8 cellular contexts compared by ENCODE assay signal in genomic region chr9:33000682-33001055, GRCh38. TPM values are rescaled to one million over a fixed set of nuclear protein-coding genes. Genes with fewer than 3 reads are reported as not detected.
DNase-seq lines count a peak whose midpoint lies in the region; ATAC-seq and TF ChIP-seq lines count a peak whose summit lies in the region.
"Not testable (repeated sequence)": the region's sequence is repeated elsewhere in the genome, so short reads cannot be mapped to it uniquely, and the experiment has no call there.

No MANE protein-coding gene starts in this region.

- not testable (repeated sequence) for H2BK15ac ChIP-seq in IMR-90 (ENCODE audit: low read depth, low read length)

- H3K9me1 ChIP-seq in IMR-90 (ENCODE audit: insufficient read depth, low read length), result not testable (repeated sequence)

- peaks cover 34% of the 10 kb centered on the region for H3K4me1 Mint-ChIP-seq in activated naive CD8-positive, alpha-beta T cell treated with anti-CD3 and anti-CD28 coated beads for 36 hours

- peak; percentile 5 for ATAC-seq in IMR-90 (ENCODE audit: low read depth)
- ATAC-seq in left lobe of liver, result peak; percentile 10

- peak overlapping the region; percentile 94 for H3K4me3 Mint-ChIP-seq in activated naive CD8-positive, alpha-beta T cell treated with anti-CD3 and anti-CD28 coated beads for 36 hours

- H4K20me1 ChIP-seq in IMR-90 (ENCODE audit: insufficient read depth, low read length); SK-N-SH (ENCODE audit: insufficient read depth): not testable (repeated sequence)

- not testable (repeated sequence) for H2AK5ac ChIP-seq in IMR-90 (ENCODE audit: low read depth, low read length)

- H3K4ac ChIP-seq in IMR-90 (ENCODE audit: low read depth, low read length), result not testable (repeated sequence)

- H4K5ac ChIP-seq in IMR-90 (ENCODE audit: low read depth, low read length), result not testable (repeated sequence)

- TF ChIP-seq POLR2A in IMR-90 (IDR thresholded peaks at IDR 0.05; ENCODE audit: low read depth, low read length); erythroblast (IDR thresholded peaks at IDR 0.05; ENCODE audit: low read length); prostate gland (IDR thresholded peaks at IDR 0.05): not testable (repeated sequence)

- not testable (repeated sequence) for TF ChIP-seq RAD21 in IMR-90 (IDR thresholded peaks at IDR 0.05; ENCODE audit: low read length); SK-N-SH (IDR thresholded peaks at IDR 0.05; ENCODE audit: low read length)

- H3K27ac ChIP-seq in IMR-90 (ENCODE audit: insufficient read depth, low read length) (peak overlapping the region; percentile 66), SK-N-SH (ENCODE audit: low read depth in 2 of 2, low read length in 1 of 2) (peak overlapping the region in 1 of 2 experiments; percentile 92; a peak in 3 of 4 replicates), prostate gland (peak overlapping the region; percentile 82 to 90), tibial artery (peak overlapping the region; percentile 89 to 90)

- not testable (repeated sequence) for H2BK20ac ChIP-seq in IMR-90 (ENCODE audit: low read depth, low read length)

- not testable (repeated sequence) for H2BK120ac ChIP-seq in IMR-90 (ENCODE audit: low read depth, low read length)

- DNase-seq in DMS79 treated with DMSO at 0.1 percent for 48 hours (lab: John Stamatoyannopoulos, UW), result peak; percentile 17
- not testable (repeated sequence) for DNase-seq in IMR-90; SK-N-SH; left lobe of liver (ENCODE audit: low spot score); prostate gland (ENCODE audit: low spot score); tibial artery
- peak; percentile 35 for DNase-seq in activated naive CD8-positive, alpha-beta T cell treated with anti-CD3 and anti-CD28 coated beads for 36 hours
- DNase-seq in erythroblast (lab: John Stamatoyannopoulos, UW), result peak; percentile 54 to 62

- H3K4me3 ChIP-seq in IMR-90 (ENCODE audit: insufficient read depth, low read depth, low read length) (peak overlapping the region; percentile 66), SK-N-SH (ENCODE audit: low read depth in 2 of 2, low read length in 1 of 2) (peak overlapping the region; percentile 89 to 95), prostate gland (peak overlapping the region; percentile 71), tibial artery (peak overlapping the region; percentile 74 to 95)

- TF ChIP-seq EP300 in SK-N-SH (IDR thresholded peaks at IDR 0.05; ENCODE audit: borderline replicate concordance in 1 of 2, low read depth in 1 of 2, low read length in 1 of 2), result not testable (repeated sequence)

- H2AFZ ChIP-seq in IMR-90 (replicated peaks; ENCODE audit: low read length, poor library complexity) (peak overlapping the region; percentile 92), SK-N-SH (ENCODE audit: low read depth) (peak overlapping the region; percentile 89; the same call in 1 of the 2 replicates)

- H3K9me2 ChIP-seq in SK-N-SH, result not testable (repeated sequence)

- not testable (repeated sequence) for H3K18ac ChIP-seq in IMR-90 (ENCODE audit: low read depth, low read length)

- H3K14ac ChIP-seq in IMR-90 (replicated peaks; ENCODE audit: low read depth, low read length), result not testable (repeated sequence)

- not testable (repeated sequence) for H2AK9ac ChIP-seq in IMR-90 (replicated peaks; ENCODE audit: low read depth, low read length, poor library complexity)

- H3K79me2 ChIP-seq in SK-N-SH (ENCODE audit: insufficient read depth), result peaks cover 54% of the 10 kb centered on the region

- intact Hi-C loops in IMR-90 (cut with micrococcal nuclease); prostate gland (cut with DNase I); tibial artery (cut with DNase I; ENCODE audit: low total_unique reads): not testable (repeated sequence)

- H3F3A ChIP-seq in SK-N-SH (replicated peaks; ENCODE audit: insufficient read depth), result not testable (repeated sequence)

- in situ Hi-C loops in IMR-90 (cut with MboI; ENCODE audit: low sequenced_read_pairs), result not testable (repeated sequence)

- not testable (repeated sequence) for H3K27me3 ChIP-seq in IMR-90 (ENCODE audit: control insufficient read depth, insufficient read depth, low read length); SK-N-SH (ENCODE audit: insufficient read depth); prostate gland (replicated peaks; ENCODE audit: insufficient read depth); tibial artery

- dilution Hi-C loops in IMR-90 (cut with HindIII; ENCODE audit: low sequenced_read_pairs, unreplicated experiment), result not testable (repeated sequence)

- H3K4me2 ChIP-seq in IMR-90 (ENCODE audit: low read depth, low read length), result peak overlapping the region; percentile 62
- H3K4me2 ChIP-seq in SK-N-SH, result peak overlapping the region; percentile 84

- not testable (repeated sequence) for TF ChIP-seq CTCF in IMR-90 (conservative IDR thresholded peaks at IDR 0.05; ENCODE audit: low read depth, low read length); SK-N-SH (IDR thresholded peaks at IDR 0.05); prostate gland (IDR thresholded peaks at IDR 0.05); tibial artery (IDR thresholded peaks at IDR 0.05)

- POLR2A ChIA-PET in IMR-90 (lab: Charles Lee; ENCODE audit: unreplicated experiment) (interaction anchor here (0.6 kb wide), 1 partner anchor 441 kb away, joined by 5 read pairs; no protein-coding TSS in a partner anchor), SK-N-SH (lab: Yijun Ruan, JAX) (interaction anchor here (1.9 kb wide), 1 partner anchor 25 kb away, joined by 17 read pairs; the partner anchor contains the start of gene DNAJA1)

- not testable (repeated sequence) for BruUV-seq in IMR-90 (replicated peaks; lab: Mats Ljungman, UMichigan)

- CTCF ChIA-PET in IMR-90 (lab: Yijun Ruan, JAX), result not testable (repeated sequence)
- CTCF ChIA-PET in SK-N-SH (lab: Yijun Ruan, JAX), result interaction anchor here (0.6 to 1.0 kb wide), 2 partner anchors 20 to 1779 kb away, joined by 3 to 4 read pairs; no protein-coding TSS in a partner anchor

- H3K36me3 Mint-ChIP-seq in activated naive CD8-positive, alpha-beta T cell treated with anti-CD3 and anti-CD28 coated beads for 36 hours, result peaks cover 30% of the 10 kb centered on the region

- H3K4me1 ChIP-seq in IMR-90 (ENCODE audit: control insufficient read depth, insufficient read depth, low read length); prostate gland (replicated peaks): not testable (repeated sequence)
- H3K4me1 ChIP-seq in SK-N-SH (ENCODE audit: control insufficient read depth in 1 of 2, insufficient read depth in 2 of 2, low read depth in 1 of 2, low read length in 1 of 2) (peaks cover 0 to 11% of the 10 kb centered on the region in 2 experiments; a peak in 2 of 4 replicates), tibial artery (peaks cover 0 to 13% (median 6%) of the 10 kb centered on the region in 4 donors)

- no CpG with 5 or more reads among the region's 12 CpGs for WGBS in IMR-90 (ENCODE audit: extremely low coverage in 2 of 2, insufficient read length in 1 of 2), 2 experiments
- WGBS in SK-N-SH (ENCODE audit: low lambda C conversion rate), result under 1% methylated on average over 12 of the region's 12 CpGs
- 6% methylated on average over 12 of the region's 12 CpGs for WGBS in prostate gland

- not testable (repeated sequence) for H3K27me3 Mint-ChIP-seq in activated naive CD8-positive, alpha-beta T cell treated with anti-CD3 and anti-CD28 coated beads for 36 hours

- peak overlapping the region; percentile 92 for H3K27ac Mint-ChIP-seq in activated naive CD8-positive, alpha-beta T cell treated with anti-CD3 and anti-CD28 coated beads for 36 hours

- not testable (repeated sequence) for H3K9me3 ChIP-seq in IMR-90 (ENCODE audit: control insufficient read depth, insufficient read depth, low read length); SK-N-SH; prostate gland; tibial artery

- peak overlapping the region; percentile 75 for H3K9ac ChIP-seq in IMR-90 (ENCODE audit: low read depth, low read length)
- H3K9ac ChIP-seq in SK-N-SH, result peak overlapping the region; percentile 92

- not testable (repeated sequence) for H3K56ac ChIP-seq in IMR-90 (ENCODE audit: extremely low read depth, insufficient read depth, low read length)

- H3K9me3 Mint-ChIP-seq in activated naive CD8-positive, alpha-beta T cell treated with anti-CD3 and anti-CD28 coated beads for 36 hours, result not testable (repeated sequence)

- H3K36me3 ChIP-seq in IMR-90 (ENCODE audit: control insufficient read depth, insufficient read depth, low read length); prostate gland: not testable (repeated sequence)
- H3K36me3 ChIP-seq in SK-N-SH (replicated peaks in 1 of 2; ENCODE audit: control insufficient read depth in 1 of 2, insufficient read depth in 2 of 2, low read length in 1 of 2) (peaks cover 5 to 12% of the 10 kb centered on the region in 2 experiments), tibial artery (peaks cover 9 to 16% (median 14%) of the 10 kb centered on the region in 3 donors)

- H3K23ac ChIP-seq in IMR-90 (ENCODE audit: low read depth, low read length), result 0 out of 2 replicates have a peak overlapping the region, but pooled peaks have one; percentile 82

- not testable (repeated sequence) for H4K91ac ChIP-seq in IMR-90 (ENCODE audit: insufficient read depth, low read depth, low read length)

- not testable (repeated sequence) for H2BK5ac ChIP-seq in IMR-90 (ENCODE audit: low read depth, low read length, poor library complexity, severe bottlenecking)

- peaks cover 18 to 48% of the 10 kb centered on the region in 2 experiments for H3K79me1 ChIP-seq in IMR-90 (ENCODE audit: low read depth in 1 of 2, low read length in 2 of 2)

- H4K8ac ChIP-seq in IMR-90 (ENCODE audit: low read depth in 2 of 2, low read length in 2 of 2), result peak overlapping the region in 1 of 2 experiments; percentile 96; a peak in 1 of 4 replicates

RNA-seq across cellular contexts. Expression of gene APTX, which starts 0.8 kb away (rescaled TPM):
- total RNA-seq in IMR-90 (2012; rRNA removed), result 34.2 and 45.3 TPM in 2 replicates
- 28.0 and 32.6 TPM in 2 replicates for polyA plus RNA-seq in IMR-90 (2012; rRNA removed)
- polyA plus RNA-seq in IMR-90 (2012; cell fraction: cytosol; rRNA removed), result 7.8 and 18.7 TPM in 2 replicates
- 9.2 and 59.9 TPM in 2 replicates for polyA plus RNA-seq in IMR-90 (2012; cell fraction: nucleus; rRNA removed; ENCODE audit: low replicate concordance)
- 30.7 and 36.5 TPM in 2 replicates for polyA plus RNA-seq in SK-N-SH (2012; rRNA removed)
- polyA plus RNA-seq in SK-N-SH (2012; cell fraction: cytosol; rRNA removed), result 41.3 and 45.7 TPM in 2 replicates
- polyA plus RNA-seq in SK-N-SH (2012; cell fraction: nucleus; rRNA removed), result 25.2 and 43.6 TPM in 2 replicates
- total RNA-seq in activated naive CD8-positive, alpha-beta T cell treated with anti-CD3 and anti-CD28 coated beads for 36 hours, result 10 to 100 TPM; 55.4 to 59.1 TPM
- total RNA-seq in left lobe of liver, result 13.1 TPM
- 10 to 100 TPM; 23.2 to 34.8 TPM for total RNA-seq in prostate gland

RNA-seq across cellular contexts. Expression of gene DNAJA1, which starts 24.4 kb away (rescaled TPM):
- total RNA-seq in IMR-90 (2012; rRNA removed) (59.5 and 109 TPM in 2 replicates), left lobe of liver (56.8 TPM), prostate gland (100 to 1,000 TPM in 1 of 2 donors, 10 to 100 TPM in 1; 99.4 to 116 TPM)
- polyA plus RNA-seq in IMR-90 (2012; rRNA removed) (103 and 118 TPM in 2 replicates), SK-N-SH (2012; rRNA removed) (103 and 125 TPM in 2 replicates)
- 19.8 and 46.7 TPM in 2 replicates for polyA plus RNA-seq in IMR-90 (2012; cell fraction: cytosol; rRNA removed)
- 6.2 and 51.4 TPM in 2 replicates for polyA plus RNA-seq in IMR-90 (2012; cell fraction: nucleus; rRNA removed; ENCODE audit: low replicate concordance)
- polyA plus RNA-seq in SK-N-SH (2012; cell fraction: cytosol; rRNA removed), result 158 and 193 TPM in 2 replicates
- polyA plus RNA-seq in SK-N-SH (2012; cell fraction: nucleus; rRNA removed), result 40.3 and 72.0 TPM in 2 replicates
- 100 to 1,000 TPM; 222 to 223 TPM for total RNA-seq in activated naive CD8-positive, alpha-beta T cell treated with anti-CD3 and anti-CD28 coated beads for 36 hours
